In genomic region chr1:67710417-67710816, GRCh38 we compare ENCODE assay signal across 16 cellular contexts. TPM values are rescaled to one million over a fixed set of nuclear protein-coding genes. Genes with fewer than 3 reads are reported as not detected.
A peak's percentile ranks its signal among the peaks of the same experiment; 100 is the strongest.
DNase-seq lines count a peak whose midpoint lies in the region; FAIRE-seq and TF ChIP-seq lines count a peak whose summit lies in the region.
"Had no signal": no experiment of that assay in that cellular context is flagged by ENCODE, and none has a peak within 500 bp of the region (broad histone marks: within the 10 kb centered on the region; RNA-seq: fewer than 3 reads in every experiment).

No MANE protein-coding gene starts in this region.

- H3K27ac ChIP-seq in breast epithelium (no peak overlapping the region), vagina (peak overlapping the region; percentile 36)

- DNase-seq in MCF 10A (ENCODE audit: unreplicated experiment) (no peak), breast epithelium (ENCODE audit: low spot score in 2 of 2) (no peak), bronchial epithelial cell (ENCODE audit: low read depth) (peak; percentile 86), iris pigment epithelial cell (ENCODE audit: low read depth) (peak; percentile 87), vagina (ENCODE audit: extremely low spot score in 2 of 2) (no peak), H7 (no peak), NCI-H2227 (lab: John Stamatoyannopoulos, UW; ENCODE audit: unreplicated experiment) (no peak), DMS153 treated with DMSO at 0.1 percent for 48 hours (lab: John Stamatoyannopoulos, UW; ENCODE audit: unreplicated experiment) (no peak)
- DNase-seq: ACHN; activated CD4-positive, CD25-positive, alpha-beta regulatory T cell; activated T-cell treated with anti-CD3 and anti-CD28 coated beads, Interleukin-2, amount 50 U/mL, for 72 hours; cerebellar nuclear complex; GDM1; Peyer's patch; small intestine; stimulated activated CD8-positive, alpha-beta memory T cell treated with anti-CD3 and anti-CD28 coated beads, Interleukin-4, amount 100 ng/mL, for 48 hours had no signal

- peaks cover 37% of the 10 kb centered on the region for H3K4me1 Mint-ChIP-seq in MCF 10A (ENCODE audit: insufficient read depth, unreplicated experiment)

- peak overlapping the region; percentile 80 for H3K27ac Mint-ChIP-seq in MCF 10A (ENCODE audit: low read depth, unreplicated experiment)
- H3K27ac Mint-ChIP-seq: activated T-cell treated with anti-CD3 and anti-CD28 coated beads, Interleukin-2, amount 50 U/mL, for 72 hours had no signal

- no peaks in the 10 kb centered on the region for H3K9me3 Mint-ChIP-seq in MCF 10A (ENCODE audit: unreplicated experiment)
- H3K9me3 Mint-ChIP-seq: activated T-cell treated with anti-CD3 and anti-CD28 coated beads, Interleukin-2, amount 50 U/mL, for 72 hours had no signal

- TF ChIP-seq POLR2A in breast epithelium (IDR thresholded peaks at IDR 0.05) (no peak), vagina (IDR thresholded peaks at IDR 0.05) (no peak)

- no TSS peak for BruUV-seq in MCF 10A (replicated peaks; lab: Mats Ljungman, UMichigan)

- CTCF ChIA-PET in MCF 10A (lab: Yijun Ruan, JAX), result interaction anchor here (0.6 kb wide), 1 partner anchor 1979 kb away, joined by 3 read pairs; no protein-coding TSS in a partner anchor

- no peak overlapping the region for H3K4me3 Mint-ChIP-seq in MCF 10A (ENCODE audit: unreplicated experiment)
- H3K4me3 Mint-ChIP-seq: activated T-cell treated with anti-CD3 and anti-CD28 coated beads, Interleukin-2, amount 50 U/mL, for 72 hours had no signal

- no peak overlapping the region for H3K4me3 ChIP-seq in breast epithelium
- no peak overlapping the region for H3K4me3 ChIP-seq in bronchial epithelial cell (ENCODE audit: low read depth, low read length)
- no peak overlapping the region for H3K4me3 ChIP-seq in vagina
- no peak overlapping the region for H3K4me3 ChIP-seq in H7 (ENCODE audit: insufficient read depth, low read depth, low read length)
- H3K4me3 ChIP-seq: Peyer's patch had no signal

- no peaks in the 10 kb centered on the region for H3K36me3 ChIP-seq in breast epithelium
- H3K36me3 ChIP-seq in bronchial epithelial cell (ENCODE audit: control insufficient read depth, insufficient read depth, low read length), result peaks cover 10% of the 10 kb centered on the region
- H3K36me3 ChIP-seq in vagina, result peaks cover 0 to 5% of the 10 kb centered on the region in 2 donors
- H3K36me3 ChIP-seq in H7 (replicated peaks; ENCODE audit: control insufficient read depth, insufficient read depth, low read length), result no peaks in the 10 kb centered on the region; the same call in 1 of the 2 replicates

- POLR2A ChIA-PET in MCF 10A (lab: Yijun Ruan, JAX), result interaction anchor here (0.8 to 9.8 kb wide), 8 partner anchors 9 to 106 kb away, joined by 3 to 130 read pairs (median 5); partner anchors contain the start of gene GADD45A

- no peaks in the 10 kb centered on the region for H3K9me3 ChIP-seq in breast epithelium
- H3K9me3 ChIP-seq in vagina, result no peaks in the 10 kb centered on the region
- H3K9me3 ChIP-seq: Peyer's patch had no signal

- intact Hi-C loops in MCF 10A (cut with micrococcal nuclease), result no loop called here
- intact Hi-C loops in breast epithelium (cut with DNase I; ENCODE audit: low total_unique reads), result no loop called here
- intact Hi-C loops in vagina (cut with DNase I), result no loop called here

- H3K4me1 ChIP-seq in breast epithelium (no peaks in the 10 kb centered on the region), vagina (peaks cover 58% of the 10 kb centered on the region)

- no peak for FAIRE-seq in bronchial epithelial cell (lab: Jason Lieb, UNC)
- FAIRE-seq: small intestine had no signal

- TF ChIP-seq CTCF in MCF 10A (IDR thresholded peaks at IDR 0.05; ENCODE audit: unreplicated experiment), result no peak
- no peak for TF ChIP-seq CTCF in breast epithelium (IDR thresholded peaks at IDR 0.05)
- no peak for TF ChIP-seq CTCF in bronchial epithelial cell (IDR thresholded peaks at IDR 0.05; ENCODE audit: insufficient read depth, low read length, severe bottlenecking)
- no peak for TF ChIP-seq CTCF in vagina (IDR thresholded peaks at IDR 0.05)

- H3K27me3 Mint-ChIP-seq in MCF 10A (ENCODE audit: insufficient read depth, unreplicated experiment), result no peaks in the 10 kb centered on the region

- H3K36me3 Mint-ChIP-seq in MCF 10A (ENCODE audit: insufficient read depth, unreplicated experiment), result peaks cover 24% of the 10 kb centered on the region

- no peaks in the 10 kb centered on the region for H3K27me3 ChIP-seq in breast epithelium
- no peaks in the 10 kb centered on the region for H3K27me3 ChIP-seq in bronchial epithelial cell (ENCODE audit: control insufficient read depth, insufficient read depth, low read length)
- no peaks in the 10 kb centered on the region for H3K27me3 ChIP-seq in vagina
- H3K27me3 ChIP-seq in H7 (ENCODE audit: control insufficient read depth, insufficient read depth, low read length), result no peaks in the 10 kb centered on the region
- H3K27me3 ChIP-seq: Peyer's patch had no signal

RNA-seq across cellular contexts. Expression of gene GADD45A, which starts 25.4 kb away (rescaled TPM):
- total RNA-seq in MCF 10A (2022) (183 and 225 TPM in 2 replicates), breast epithelium (10 to 100 TPM; 52.4 to 68.2 (median 55.4) TPM), bronchial epithelial cell (107 and 146 TPM in 2 replicates), vagina (44.4 TPM)
- 18.3 TPM in 2 replicates for total RNA-seq in H7 (2014; rRNA removed; shearing (Covaris generic))

Comparison
In these comparisons a context has a peak if more than half of its experiments do, and no peak if none do; other contexts are left out.
1. DNase-seq: peak in bronchial epithelial cell (single experiment) and iris pigment epithelial cell (single experiment); none in MCF 10A (single experiment), breast epithelium (0 of 2), vagina (0 of 2), H7 (single experiment), NCI-H2227 (single experiment) and DMS153 treated with DMSO at 0.1 percent for 48 hours (single experiment).